ENCODE assay signal across 31 cellular contexts in genomic region chr2:11157731-11158130, GRCh38.
"Had no signal": no experiment of that assay in that cellular context is flagged by ENCODE, and none has a peak within 500 bp of the region (broad histone marks: within the 10 kb centered on the region; RNA-seq: fewer than 3 reads in every experiment).

No MANE protein-coding gene starts in this region.

- H3K27me3 ChIP-seq: adrenal gland, brain microvascular endothelial cell, esophagus muscularis mucosa, foreskin keratinocyte, heart left ventricle, uterus had no signal

- H3K27ac Mint-ChIP-seq: activated naive CD8-positive, alpha-beta T cell treated with anti-CD3 and anti-CD28 coated beads for 36 hours; activated T-helper 17 cell treated with anti-CD3 and anti-CD28 coated beads, Interleukin-2, amount 50 U/mL, for 72 hours; neural progenitor cell; stimulated activated effector memory CD8-positive, alpha-beta T cell treated with anti-CD3 and anti-CD28 coated beads, Interleukin-12 subunit alpha, Interleukin-12 subunit beta, amount 100 ng/mL, for 72 hours; stimulated activated naive CD8-positive, alpha-beta T cell treated with anti-CD3 and anti-CD28 coated beads, Interleukin-15, Interleukin-2, amounts not matched to agents 100 ng/mL and 50 ng/mL, for 24 hours; T-helper 2 cell treated with Interferon-gamma antibody and Interleukin-4, amounts not matched to agents 5 μg/mL and 100 μg/mL, for 36 hours; type B pancreatic cell had no signal

- H3K9ac ChIP-seq: neural progenitor cell had no signal

- H3K4me3 ChIP-seq: adrenal gland, esophagus muscularis mucosa, heart left ventricle, neural progenitor cell, prostate gland, uterus had no signal

- H3K4me3 Mint-ChIP-seq: activated naive CD8-positive, alpha-beta T cell treated with anti-CD3 and anti-CD28 coated beads for 36 hours; activated T-helper 17 cell treated with anti-CD3 and anti-CD28 coated beads, Interleukin-2, amount 50 U/mL, for 72 hours; neural progenitor cell; stimulated activated naive CD8-positive, alpha-beta T cell treated with anti-CD3 and anti-CD28 coated beads, Interleukin-15, Interleukin-2, amounts not matched to agents 100 ng/mL and 50 ng/mL, for 24 hours; T-helper 2 cell treated with Interferon-gamma antibody and Interleukin-4, amounts not matched to agents 5 μg/mL and 100 μg/mL, for 36 hours; type B pancreatic cell had no signal

- H3K9me3 Mint-ChIP-seq: activated naive CD8-positive, alpha-beta T cell treated with anti-CD3 and anti-CD28 coated beads for 36 hours; activated T-cell treated with anti-CD3 and anti-CD28 coated beads, Interleukin-2, amount 50 U/mL, for 4 hours; activated T-helper 17 cell treated with anti-CD3 and anti-CD28 coated beads, Interleukin-2, amount 50 U/mL, for 72 hours; immature natural killer cell; naive B cell; neural progenitor cell; stimulated activated effector memory CD8-positive, alpha-beta T cell treated with anti-CD3 and anti-CD28 coated beads, Interleukin-12 subunit alpha, Interleukin-12 subunit beta, amount 100 ng/mL, for 72 hours; stimulated activated naive CD8-positive, alpha-beta T cell treated with anti-CD3 and anti-CD28 coated beads, Interleukin-15, Interleukin-2, amounts not matched to agents 100 ng/mL and 50 ng/mL, for 24 hours; T-helper 2 cell treated with Interferon-gamma antibody and Interleukin-4, amounts not matched to agents 5 μg/mL and 100 μg/mL, for 36 hours; type B pancreatic cell had no signal

- H3K27ac ChIP-seq: adrenal gland, brain microvascular endothelial cell, esophagus muscularis mucosa, foreskin keratinocyte, heart left ventricle, neural progenitor cell, prostate gland, uterus had no signal

- H3K27me3 Mint-ChIP-seq: activated naive CD8-positive, alpha-beta T cell treated with anti-CD3 and anti-CD28 coated beads for 36 hours; activated T-helper 17 cell treated with anti-CD3 and anti-CD28 coated beads, Interleukin-2, amount 50 U/mL, for 72 hours; naive B cell; stimulated activated naive CD8-positive, alpha-beta T cell treated with anti-CD3 and anti-CD28 coated beads, Interleukin-15, Interleukin-2, amounts not matched to agents 100 ng/mL and 50 ng/mL, for 24 hours had no signal

- H2AFZ ChIP-seq: neural progenitor cell had no signal

- DNase-seq: activated CD4-positive, alpha-beta T cell treated with anti-CD3 and anti-CD28 coated beads for 4 hours; activated CD4-positive, alpha-beta T cell treated with anti-CD3 and anti-CD28 coated beads, Interleukin-2, amount 50 U/mL, for 4 hours; activated CD4-positive, CD25-positive, alpha-beta regulatory T cell; activated naive CD4-positive, alpha-beta T cell; activated naive CD8-positive, alpha-beta T cell treated with anti-CD3 and anti-CD28 coated beads for 36 hours; activated T-cell treated with anti-CD3 and anti-CD28 coated beads, Interleukin-2, amount 50 U/mL, for 4 hours; brain microvascular endothelial cell; foreskin keratinocyte; heart left ventricle; hypothalamus; immature natural killer cell; kidney; left colon; mammary epithelial cell; naive B cell; retina; small intestine; stimulated activated CD4-positive, alpha-beta T cell treated with anti-CD3 and anti-CD28 coated beads, Interleukin-4, amount 100 ng/mL, for 24 hours; substantia nigra; T-helper 1 cell; uterus had no signal

- H3K36me3 Mint-ChIP-seq: activated naive CD8-positive, alpha-beta T cell treated with anti-CD3 and anti-CD28 coated beads for 36 hours; immature natural killer cell; naive B cell; neural progenitor cell; stimulated activated effector memory CD8-positive, alpha-beta T cell treated with anti-CD3 and anti-CD28 coated beads, Interleukin-12 subunit alpha, Interleukin-12 subunit beta, amount 100 ng/mL, for 72 hours; type B pancreatic cell had no signal

- H3K9me3 ChIP-seq: adrenal gland, esophagus muscularis mucosa, heart left ventricle, prostate gland, uterus had no signal

- H3K36me3 ChIP-seq: adrenal gland, brain microvascular endothelial cell, neural progenitor cell, prostate gland, uterus had no signal

- H3K4me1 ChIP-seq: foreskin keratinocyte, prostate gland had no signal

- ATAC-seq: activated T-cell treated with anti-CD3 and anti-CD28 coated beads, Interleukin-2, amount 50 U/mL, for 4 hours; activated T-helper 17 cell treated with anti-CD3 and anti-CD28 coated beads, Interleukin-2, amount 50 U/mL, for 72 hours; foreskin keratinocyte; heart left ventricle; left colon; sciatic nerve; stimulated activated effector memory CD8-positive, alpha-beta T cell treated with anti-CD3 and anti-CD28 coated beads, Interleukin-12 subunit alpha, Interleukin-12 subunit beta, amount 100 ng/mL, for 72 hours had no signal

- H3K4me2 ChIP-seq: neural progenitor cell had no signal
